In the genomic region with DNA sequence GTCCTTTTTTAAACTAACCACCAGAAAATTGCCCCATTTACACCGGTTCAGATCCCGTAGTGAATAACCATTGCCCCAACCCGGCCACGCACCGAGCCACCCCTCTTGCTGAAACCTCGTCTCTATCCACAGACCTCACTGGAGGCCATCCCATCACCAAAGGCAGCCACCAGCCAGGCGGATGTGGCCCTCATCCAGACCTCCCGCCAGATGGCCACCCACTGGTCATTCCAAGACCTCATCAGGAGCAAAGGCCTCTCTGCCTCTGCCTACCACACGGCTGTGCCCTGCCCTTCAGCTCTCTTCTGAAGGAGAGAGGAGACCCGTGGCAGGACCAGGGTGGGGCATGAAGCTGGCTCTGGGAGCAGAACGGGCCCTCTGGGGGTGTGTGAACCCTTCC, we compare ENCODE assay signal across 18 cellular contexts. TPM values are rescaled to one million over a fixed set of nuclear protein-coding genes. Genes with fewer than 3 reads are reported as not detected.
A peak's percentile ranks its signal among the peaks of the same experiment; 100 is the strongest.
DNase-seq lines count a peak whose midpoint lies in the region; ATAC-seq and TF ChIP-seq lines count a peak whose summit lies in the region.
"Had no signal": no experiment of that assay in that cellular context is flagged by ENCODE, and none has a peak within 500 bp of the region (broad histone marks: within the 10 kb centered on the region; RNA-seq: fewer than 3 reads in every experiment).

No MANE protein-coding gene starts in this region.

- TF ChIP-seq CTCF in dorsolateral prefrontal cortex (IDR thresholded peaks at IDR 0.05 in 54 of 56, conservative IDR thresholded peaks at IDR 0.05 in 2 of 56; ENCODE audit: low read depth in 1 of 56, partially characterized antibody in 56 of 56) = peak in 4 of 56 donors; percentile 7 to 12 (median 10)

- no peak for ATAC-seq in HG02840 (IDR thresholded peaks at IDR 0.05; ENCODE audit: low FRiP score, unreplicated experiment)
- ATAC-seq in HG03460 (IDR thresholded peaks at IDR 0.05; ENCODE audit: unreplicated experiment) = no peak
- ATAC-seq: HCT116 had no signal

- intact Hi-C loops in dorsolateral prefrontal cortex (cut with DNase I) = no loop called here

- no peaks in the 10 kb centered on the region for H3K27me3 ChIP-seq in dorsolateral prefrontal cortex
- H3K27me3 ChIP-seq: BE2C had no signal

- H3K4me3 ChIP-seq in dorsolateral prefrontal cortex = no peak overlapping the region

- peak in 4 of 10 donors; percentile 29 to 56 (median 48) for DNase-seq in dorsolateral prefrontal cortex
- peak; percentile 12 for DNase-seq in midbrain (lab: John Stamatoyannopoulos, UW)
- DNase-seq in COLO668 (lab: John Stamatoyannopoulos, UW; ENCODE audit: unreplicated experiment) = no peak
- DNase-seq: ACHN; BE2C; CD4-positive, CD25-positive, alpha-beta regulatory T cell; CD8-positive, alpha-beta memory T cell; DMS79 treated with DMSO at 0.1 percent for 48 hours; GF-D8; GOT3; H7; HFFc6 had no signal

- H3K27ac ChIP-seq in angular gyrus (ENCODE audit: low read depth, low read length) (peak overlapping the region; percentile 75), dorsolateral prefrontal cortex (peak overlapping the region in 31 of 59 donors; percentile 9 to 87 (median 77)), temporal lobe (ENCODE audit: low read depth, low read length) (peak overlapping the region; percentile 82)
- H3K27ac ChIP-seq: KMS-11 had no signal

RNA-seq across cellular contexts. Expression of gene CDH5, which starts 38.2 kb away (rescaled TPM):
- total RNA-seq in dorsolateral prefrontal cortex (10 to 100 TPM in 105 of 120 experiments, 1 to 10 TPM in 15; 5.7 to 36.2 (median 14.9) TPM), temporal lobe (6.9 TPM)
- total RNA-seq: CD4-positive, CD25-positive, alpha-beta regulatory T cell; CD8-positive, alpha-beta memory T cell; H7; HFFc6 had no signal
